24 cellular contexts compared by ENCODE assay signal in genomic region chr4:1624519-1624910, GRCh38. TPM values are rescaled to one million over a fixed set of nuclear protein-coding genes. Genes with fewer than 3 reads are reported as not detected.
"Had no signal": no experiment of that assay in that cellular context is flagged by ENCODE, and none has a peak within 500 bp of the region (broad histone marks: within the 10 kb centered on the region; RNA-seq: fewer than 3 reads in every experiment).

No MANE protein-coding gene starts in this region.

- H3K36me3 ChIP-seq: left ventricle myocardium inferior, neural progenitor cell, ovary, right atrium auricular region, right lobe of liver, stomach, thyroid gland, transverse colon, upper lobe of left lung, vagina had no signal

- H3K9ac ChIP-seq: neural progenitor cell had no signal

- H3K27me3 ChIP-seq: neural progenitor cell, ovary, right atrium auricular region, right lobe of liver, stomach, testis, thyroid gland, transverse colon, upper lobe of left lung, vagina had no signal

- H3K4me2 ChIP-seq: neural progenitor cell, smooth muscle cell had no signal

- ATAC-seq: natural killer cell; right lobe of liver; stimulated activated naive B cell treated with anti-CD40 and anti-IgM and Interleukin-4, amounts not matched to agents 10 μg/mL and 1 μg/mL and 100 μg/mL, for 72 hours; stimulated activated naive CD8-positive, alpha-beta T cell treated with anti-CD3 and anti-CD28 coated beads, Interleukin-15, Interleukin-2, amounts not matched to agents 100 U/mL and 50 U/mL, for 24 hours had no signal

- H3K4me3 ChIP-seq: left ventricle myocardium inferior, lung, neural progenitor cell, ovary, right atrium auricular region, right lobe of liver, smooth muscle cell, stomach, testis, thyroid gland, transverse colon, upper lobe of left lung, vagina had no signal

- H3K27ac ChIP-seq: left ventricle myocardium inferior, neural progenitor cell, ovary, right atrium auricular region, right lobe of liver, stomach, testis, thyroid gland, transverse colon, upper lobe of left lung, vagina had no signal

- H3K9me3 ChIP-seq: left ventricle myocardium inferior, ovary, right atrium auricular region, right lobe of liver, stomach, testis, thyroid gland, transverse colon, upper lobe of left lung, vagina had no signal

- DNase-seq: islet precursor cell; left ventricle myocardium inferior; mesendoderm; naive B cell; natural killer cell; nephron progenitor cell; ovary; right lobe of liver; stimulated activated CD4-positive, alpha-beta T cell treated with anti-CD3 and anti-CD28 coated beads, Interleukin-12 subunit alpha, Interleukin-12 subunit beta, amount 100 ng/mL, for 4 hours; stimulated activated CD4-positive, alpha-beta T cell treated with anti-CD3 and anti-CD28 coated beads, Interleukin-15, amount 100 ng/mL, for 24 hours; stimulated activated CD4-positive, alpha-beta T cell treated with anti-CD3 and anti-CD28 coated beads, Interleukin-2, amount 100 ng/mL, for 24 hours; stimulated activated CD4-positive, alpha-beta T cell treated with anti-CD3 and anti-CD28 coated beads, Interleukin-4, amount 100 ng/mL, for 1 hour; stimulated activated naive B cell treated with anti-CD40 and anti-IgM and Interleukin-4, amounts not matched to agents 10 μg/mL and 1 μg/mL and 100 μg/mL, for 72 hours; stimulated activated naive CD8-positive, alpha-beta T cell treated with anti-CD3 and anti-CD28 coated beads, Interleukin-15, Interleukin-2, amounts not matched to agents 100 U/mL and 50 U/mL, for 24 hours; stomach; testis; thyroid gland; transverse colon had no signal

- H3K4me1 ChIP-seq: neural progenitor cell, right atrium auricular region, right lobe of liver, testis, thyroid gland, transverse colon, vagina had no signal

- H2AFZ ChIP-seq: neural progenitor cell had no signal

RNA-seq across cellular contexts. Expression of gene FAM53A, which starts 59.6 kb away (rescaled TPM):
- total RNA-seq: smooth muscle cell had no signal
